ENCODE assay signal across 10 cellular contexts in the genomic region with DNA sequence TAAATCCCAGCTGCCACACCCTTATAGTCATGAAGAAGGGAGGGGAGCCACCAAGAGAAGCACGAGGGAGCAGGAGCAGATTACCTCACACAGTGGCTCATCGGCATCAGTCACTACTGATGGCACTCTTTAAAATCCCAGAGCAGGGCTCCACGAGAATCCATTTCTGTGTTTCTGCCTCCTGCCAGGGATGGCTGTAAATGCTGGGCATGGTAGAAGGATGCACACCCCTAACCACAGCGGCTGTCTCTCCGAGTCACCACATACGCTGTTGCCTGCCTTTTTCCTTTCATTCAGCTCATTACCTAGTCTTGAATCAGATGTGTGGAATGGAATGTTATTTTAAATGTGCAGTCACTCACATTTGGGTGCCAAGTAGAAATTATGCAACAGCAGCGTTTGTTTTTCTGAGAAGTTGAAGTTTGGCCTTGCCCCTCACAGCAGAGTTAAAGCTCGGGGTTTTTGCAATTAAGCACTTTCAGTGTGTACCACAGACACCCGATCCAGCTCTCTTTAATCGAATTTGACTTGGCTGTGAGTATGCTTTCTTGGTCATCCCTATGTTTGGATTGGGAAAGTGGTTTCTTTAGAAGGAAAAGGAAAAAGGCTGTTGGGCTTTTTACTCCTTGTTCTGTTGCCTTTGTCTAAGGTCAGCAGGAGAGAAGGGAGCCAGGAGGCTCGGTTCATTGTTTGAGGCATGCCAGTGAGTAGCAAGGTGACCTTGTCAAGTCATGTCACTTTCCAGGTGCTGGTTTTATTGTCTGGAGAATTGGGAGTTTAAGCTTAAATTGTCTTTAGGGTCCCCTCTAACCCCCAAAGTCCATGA.
A peak's percentile ranks its signal among the peaks of the same experiment; 100 is the strongest.
DNase-seq lines count a peak whose midpoint lies in the region; ATAC-seq, FAIRE-seq and TF ChIP-seq lines count a peak whose summit lies in the region.
"Had no signal": no experiment of that assay in that cellular context is flagged by ENCODE, and none has a peak within 500 bp of the region (broad histone marks: within the 10 kb centered on the region; RNA-seq: fewer than 3 reads in every experiment).

No MANE protein-coding gene starts in this region.

- ATAC-seq in IMR-90 (ENCODE audit: low read depth) (peak; percentile 94), HepG2 (peak; percentile 69), HG03378 (IDR thresholded peaks at IDR 0.05; ENCODE audit: unreplicated experiment) (no peak)

- TF ChIP-seq RAD21 in IMR-90 (IDR thresholded peaks at IDR 0.05; ENCODE audit: low read length) (no peak), HepG2 (CRISPR knock-in tag; IDR thresholded peaks at IDR 0.05) (no peak)

- FAIRE-seq in HepG2 (lab: Jason Lieb, UNC), result peak; percentile 72

- no peak for TF ChIP-seq CTCF in IMR-90 (conservative IDR thresholded peaks at IDR 0.05; ENCODE audit: low read depth, low read length)
- no peak for TF ChIP-seq CTCF in HepG2 (CRISPR knock-in tag; IDR thresholded peaks at IDR 0.05)
- no peak for TF ChIP-seq CTCF in thyroid gland (IDR thresholded peaks at IDR 0.05)

- H3K4me1 ChIP-seq in IMR-90 (ENCODE audit: control insufficient read depth, insufficient read depth, low read length) (peaks cover 10% of the 10 kb centered on the region), HepG2 (ENCODE audit: insufficient read depth, low read length) (peaks cover 60% of the 10 kb centered on the region), thyroid gland (peaks cover 72 to 76% of the 10 kb centered on the region in 2 donors)

- H3K9me3 ChIP-seq in IMR-90 (ENCODE audit: control insufficient read depth, insufficient read depth, low read length) (no peaks in the 10 kb centered on the region), HepG2 (ENCODE audit: low read length) (no peaks in the 10 kb centered on the region), thyroid gland (no peaks in the 10 kb centered on the region)

- in situ Hi-C loops in IMR-90 (cut with MboI; ENCODE audit: low sequenced_read_pairs), result no loop called here
- in situ Hi-C loops in HepG2 (cut with HindIII; ENCODE audit: extremely low pct_ligation_motif_present, low pct_unique_long_range_greater_than_20kb), result no loop called here

- peak overlapping the region; percentile 9 for H2BK5ac ChIP-seq in IMR-90 (ENCODE audit: low read depth, low read length, poor library complexity, severe bottlenecking)

- no peak overlapping the region for H4K8ac ChIP-seq in IMR-90 (ENCODE audit: low read depth in 2 of 2, low read length in 2 of 2)

- POLR2A ChIA-PET in IMR-90 (lab: Charles Lee; ENCODE audit: unreplicated experiment) (interaction anchor here (0.6 kb wide), 1 partner anchor 330 kb away, joined by 3 read pairs; no protein-coding TSS in a partner anchor), HepG2 (lab: Yijun Ruan, JAX) (no interaction called here)

- H3K36me3 ChIP-seq in IMR-90 (ENCODE audit: control insufficient read depth, insufficient read depth, low read length), result peaks cover 15% of the 10 kb centered on the region
- peaks cover 2 to 3% of the 10 kb centered on the region in 2 experiments; a peak in 2 of 5 replicates for H3K36me3 ChIP-seq in HepG2 (replicated peaks in 1 of 2; ENCODE audit: control insufficient read depth in 1 of 2, insufficient read depth in 2 of 2, low read length in 2 of 2)
- H3K36me3 ChIP-seq in thyroid gland, result peaks cover 0 to 15% of the 10 kb centered on the region in 2 donors

- H3K4me3 ChIP-seq in IMR-90 (ENCODE audit: insufficient read depth, low read depth, low read length), result no peak overlapping the region
- H3K4me3 ChIP-seq in HepG2 (replicated peaks in 1 of 3; ENCODE audit: insufficient read depth in 1 of 3, low read depth in 2 of 3, low read length in 3 of 3), result peak overlapping the region in 1 of 3 experiments; percentile 43; a peak in 2 of 6 replicates
- no peak overlapping the region for H3K4me3 ChIP-seq in thyroid gland (replicated peaks in 1 of 3)

- H2BK120ac ChIP-seq in IMR-90 (ENCODE audit: low read depth, low read length), result peak overlapping the region; percentile 34; the same call in 1 of the 2 replicates

- DNase-seq in IMR-90 (peak; percentile 90), dermis microvascular lymphatic vessel endothelial cell (ENCODE audit: low read depth in 2 of 2) (peak; percentile 20 to 22), HepG2 (ENCODE audit: low spot score) (peak; percentile 56), thyroid gland (peak; percentile 61 to 68), DMS53 treated with DMSO at 0.1 percent for 48 hours (lab: John Stamatoyannopoulos, UW; ENCODE audit: unreplicated experiment) (no peak), Kasumi-1 (lab: John Stamatoyannopoulos, UW) (no peak), NK-92 (lab: John Stamatoyannopoulos, UW; ENCODE audit: unreplicated experiment) (no peak)
- DNase-seq: activated T-cell treated with anti-CD3 and anti-CD28 coated beads, Interleukin-2, amount 50 U/mL, for 1 hour; NCI-H446 treated with DMSO at 0.1 percent for 48 hours had no signal

- no peak overlapping the region for H4K5ac ChIP-seq in IMR-90 (ENCODE audit: low read depth, low read length)

- H3K79me2 ChIP-seq in HepG2 (ENCODE audit: insufficient read depth, low read length), result no peaks in the 10 kb centered on the region

- peaks cover 5% of the 10 kb centered on the region; the same call in 1 of the 2 replicates for H3K9me1 ChIP-seq in IMR-90 (ENCODE audit: insufficient read depth, low read length)

- H3K18ac ChIP-seq in IMR-90 (ENCODE audit: low read depth, low read length), result no peak overlapping the region; the same call in 1 of the 2 replicates

- H2AK9ac ChIP-seq in IMR-90 (replicated peaks; ENCODE audit: low read depth, low read length, poor library complexity), result peak overlapping the region; percentile 57

- H3K9ac ChIP-seq in IMR-90 (ENCODE audit: low read depth, low read length) (no peak overlapping the region), HepG2 (ENCODE audit: insufficient read depth, low read depth, low read length) (no peak overlapping the region)

- H4K20me1 ChIP-seq in IMR-90 (ENCODE audit: insufficient read depth, low read length) (peaks cover 13% of the 10 kb centered on the region; the same call in 1 of the 2 replicates), HepG2 (ENCODE audit: insufficient read depth, low read length) (no peaks in the 10 kb centered on the region)

- H3K27me3 ChIP-seq in IMR-90 (ENCODE audit: control insufficient read depth, insufficient read depth, low read length) (no peaks in the 10 kb centered on the region), HepG2 (ENCODE audit: control insufficient read depth in 1 of 2, insufficient read depth in 2 of 2, low read length in 2 of 2) (no peaks in the 10 kb centered on the region), thyroid gland (no peaks in the 10 kb centered on the region)

- no peak for TF ChIP-seq EP300 in HepG2 (IDR thresholded peaks at IDR 0.05; ENCODE audit: low read depth in 2 of 2, low read length in 2 of 2)
- no peak for TF ChIP-seq EP300 in HepG2 (CRISPR knock-in tag; IDR thresholded peaks at IDR 0.05; ENCODE audit: borderline replicate concordance)

- CTCF ChIA-PET in IMR-90 (lab: Yijun Ruan, JAX) (interaction anchor here (3.5 kb wide), 1 partner anchor 16 kb away, joined by 18 read pairs; no protein-coding TSS in a partner anchor), HepG2 (lab: Yijun Ruan, JAX; ENCODE audit: low intra/inter-chr PET ratio, low total read pairs) (no interaction called here)

- peak overlapping the region; percentile 64 for H2AK5ac ChIP-seq in IMR-90 (ENCODE audit: low read depth, low read length)

- dilution Hi-C loops in IMR-90 (cut with HindIII; ENCODE audit: low sequenced_read_pairs, unreplicated experiment), result no loop called here

- H3K4me2 ChIP-seq in IMR-90 (ENCODE audit: low read depth, low read length) (peak overlapping the region; percentile 12), HepG2 (ENCODE audit: low read depth, low read length) (peak overlapping the region; percentile 62)

- H3K27ac ChIP-seq in IMR-90 (ENCODE audit: insufficient read depth, low read length), result peak overlapping the region; percentile 45; the same call in 1 of the 2 replicates
- H3K27ac ChIP-seq in HepG2 (ENCODE audit: extremely low read length, insufficient read depth, low read length), result peak overlapping the region; percentile 48
- peak overlapping the region; percentile 92 to 97 (median 93) for H3K27ac ChIP-seq in thyroid gland

- H2AFZ ChIP-seq in IMR-90 (replicated peaks; ENCODE audit: low read length, poor library complexity) (peak overlapping the region; percentile 78), HepG2 (ENCODE audit: low read length) (no peak overlapping the region)

- 0 out of 2 replicates have a peak overlapping the region, but pooled peaks have one; percentile 3 for H3K14ac ChIP-seq in IMR-90 (replicated peaks; ENCODE audit: low read depth, low read length)

- H3K23ac ChIP-seq in IMR-90 (ENCODE audit: low read depth, low read length), result peak overlapping the region; percentile 9

- BruUV-seq in IMR-90 (replicated peaks; lab: Mats Ljungman, UMichigan) (no TSS peak), HepG2 (replicated peaks; lab: Mats Ljungman, UMichigan) (no TSS peak)

- intact Hi-C loops in IMR-90 (cut with micrococcal nuclease) (no loop called here), HepG2 (cut with micrococcal nuclease; ENCODE audit: unreplicated experiment) (no loop called here), thyroid gland (cut with DNase I) (no loop called here)

- 0 out of 2 replicates have a peak, but pooled peaks have one; percentile 32 for TF ChIP-seq POLR2A in IMR-90 (IDR thresholded peaks at IDR 0.05; ENCODE audit: low read depth, low read length)
- TF ChIP-seq POLR2A in HepG2 (IDR thresholded peaks at IDR 0.05; ENCODE audit: insufficient read depth in 1 of 2, low read depth in 2 of 2, low read length in 2 of 2), result no peak
- TF ChIP-seq POLR2A in thyroid gland (IDR thresholded peaks at IDR 0.05), result peak in 1 of 2 donors; percentile 67

- no peak overlapping the region for H2BK20ac ChIP-seq in IMR-90 (ENCODE audit: low read depth, low read length)

- no peaks in the 10 kb centered on the region for H3K79me1 ChIP-seq in IMR-90 (ENCODE audit: low read depth in 1 of 2, low read length in 2 of 2)

- no peak overlapping the region; the same call in 2 of the 3 replicates for H2BK15ac ChIP-seq in IMR-90 (ENCODE audit: low read depth, low read length)

- no peak overlapping the region for H3K56ac ChIP-seq in IMR-90 (ENCODE audit: extremely low read depth, insufficient read depth, low read length)

- no CpG with 5 or more reads among the region's 11 CpGs for WGBS in IMR-90 (ENCODE audit: extremely low coverage in 2 of 2, insufficient read length in 1 of 2), 2 experiments
- WGBS in HepG2 (ENCODE audit: low lambda C conversion rate), result 14% methylated on average over 9 of the region's 11 CpGs
- WGBS in thyroid gland, 2 donors, result 26 to 28% methylated on average over 11 of the region's 11 CpGs

- H3K4ac ChIP-seq in IMR-90 (ENCODE audit: low read depth, low read length), result peak overlapping the region; percentile 60

- peak overlapping the region; percentile 23; the same call in 1 of the 2 replicates for H4K91ac ChIP-seq in IMR-90 (ENCODE audit: insufficient read depth, low read depth, low read length)

TF ChIP-seq in IMR-90, 13 proteins besides CTCF, POLR2A, EP300 and RAD21 (continues in another document):
- peak; percentile 41 for TF ChIP-seq BHLHE40 (IDR thresholded peaks at IDR 0.05; ENCODE audit: low read depth, low read length)
- TF ChIP-seq CEBPB (IDR thresholded peaks at IDR 0.05; ENCODE audit: low read depth, low read length), result peak; percentile 94

TF ChIP-seq in HepG2, 621 proteins besides CTCF, POLR2A, EP300 and RAD21 (continues in another document):
- peak; percentile 19; the same call in 1 of the 2 replicates for TF ChIP-seq CEBPB (IDR thresholded peaks at IDR 0.05; ENCODE audit: borderline replicate concordance, low read depth, low read length)

Comparison
In these comparisons a context has a peak if more than half of its experiments do, and no peak if none do; other contexts are left out.
1. DNase-seq: peak in IMR-90 (single experiment), dermis microvascular lymphatic vessel endothelial cell (2 of 2), HepG2 (single experiment) and thyroid gland (2 of 2); none in DMS53 treated with DMSO at 0.1 percent for 48 hours (single experiment), Kasumi-1 (0 of 2) and NK-92 (single experiment).
2. Peak in every context shown above with its lines, with median percentiles within 50 percentile points of each other: H3K27ac ChIP-seq.